ENCODE assay signal across 14 cellular contexts in genomic region chr1:222071313-222071886, GRCh38.
DNase-seq lines count a peak whose midpoint lies in the region; ATAC-seq and TF ChIP-seq lines count a peak whose summit lies in the region.
"Had no signal": no experiment of that assay in that cellular context is flagged by ENCODE, and none has a peak within 500 bp of the region (broad histone marks: within the 10 kb centered on the region; RNA-seq: fewer than 3 reads in every experiment).

No MANE protein-coding gene starts in this region.

- no peaks in the 10 kb centered on the region for H3K27me3 Mint-ChIP-seq in type B pancreatic cell
- H3K27me3 Mint-ChIP-seq: stimulated activated naive CD8-positive, alpha-beta T cell treated with anti-CD3 and anti-CD28 coated beads, Interleukin-15, Interleukin-2, amounts not matched to agents 100 ng/mL and 50 ng/mL, for 24 hours had no signal

- peak; percentile 81 for DNase-seq in LHCN-M2 (ENCODE audit: low read depth)
- DNase-seq in NCI-H82 (lab: John Stamatoyannopoulos, UW), result peak; percentile 56
- DNase-seq in globus pallidus (ENCODE audit: low spot score), result peak; percentile 73
- peak; percentile 69 for DNase-seq in putamen (ENCODE audit: low spot score)
- no peak for DNase-seq in NCI-H1930 (lab: John Stamatoyannopoulos, UW)
- DNase-seq in type B pancreatic cell (ENCODE audit: extremely low spot score, unreplicated experiment), result no peak
- DNase-seq: activated CD8-positive, alpha-beta T cell treated with anti-CD3 and anti-CD28 coated beads, Interleukin-2, amount 10 ng/mL, durations not matched to agents 7 days and 5 days; activated gamma-delta T cell; GM23248; NCI-H748 treated with DMSO at 0.1 percent for 48 hours had no signal

- H3K9me3 Mint-ChIP-seq in type B pancreatic cell, result no peaks in the 10 kb centered on the region
- H3K9me3 Mint-ChIP-seq: central memory CD8-positive, alpha-beta T cell; stimulated activated naive CD8-positive, alpha-beta T cell treated with anti-CD3 and anti-CD28 coated beads, Interleukin-15, Interleukin-2, amounts not matched to agents 100 ng/mL and 50 ng/mL, for 24 hours had no signal

- H3K4me3 Mint-ChIP-seq in type B pancreatic cell, result no peak overlapping the region
- H3K4me3 Mint-ChIP-seq: activated CD8-positive, alpha-beta T cell treated with anti-CD3 and anti-CD28 coated beads, Interleukin-2, amount 10 ng/mL, durations not matched to agents 7 days and 5 days; central memory CD8-positive, alpha-beta T cell; stimulated activated naive CD8-positive, alpha-beta T cell treated with anti-CD3 and anti-CD28 coated beads, Interleukin-15, Interleukin-2, amounts not matched to agents 100 ng/mL and 50 ng/mL, for 24 hours had no signal

- ATAC-seq in HG03045 (IDR thresholded peaks at IDR 0.05; ENCODE audit: unreplicated experiment) (no peak), GM18873 (IDR thresholded peaks at IDR 0.05; ENCODE audit: low FRiP score, unreplicated experiment) (no peak)
- ATAC-seq: activated CD8-positive, alpha-beta T cell treated with anti-CD3 and anti-CD28 coated beads, Interleukin-2, amount 10 ng/mL, durations not matched to agents 7 days and 5 days had no signal

- TF ChIP-seq CTCF in type B pancreatic cell (conservative IDR thresholded peaks at IDR 0.05), result no peak

- peaks cover 4% of the 10 kb centered on the region for H3K4me1 Mint-ChIP-seq in type B pancreatic cell (ENCODE audit: unreplicated experiment)
- H3K4me1 Mint-ChIP-seq: central memory CD8-positive, alpha-beta T cell had no signal

- H3K36me3 Mint-ChIP-seq in type B pancreatic cell, result no peaks in the 10 kb centered on the region

- no peak overlapping the region for H3K27ac Mint-ChIP-seq in type B pancreatic cell
- H3K27ac Mint-ChIP-seq: activated CD8-positive, alpha-beta T cell treated with anti-CD3 and anti-CD28 coated beads, Interleukin-2, amount 10 ng/mL, durations not matched to agents 7 days and 5 days; stimulated activated naive CD8-positive, alpha-beta T cell treated with anti-CD3 and anti-CD28 coated beads, Interleukin-15, Interleukin-2, amounts not matched to agents 100 ng/mL and 50 ng/mL, for 24 hours had no signal

Comparison
In these comparisons a context has a peak if more than half of its experiments do, and no peak if none do; other contexts are left out.
1. DNase-seq: peak in LHCN-M2 (single experiment), NCI-H82 (single experiment), globus pallidus (single experiment) and putamen (single experiment); none in NCI-H1930 (0 of 2) and type B pancreatic cell (single experiment).